Comparison of ENCODE assay signal across 1 cellular context in the genomic region with DNA sequence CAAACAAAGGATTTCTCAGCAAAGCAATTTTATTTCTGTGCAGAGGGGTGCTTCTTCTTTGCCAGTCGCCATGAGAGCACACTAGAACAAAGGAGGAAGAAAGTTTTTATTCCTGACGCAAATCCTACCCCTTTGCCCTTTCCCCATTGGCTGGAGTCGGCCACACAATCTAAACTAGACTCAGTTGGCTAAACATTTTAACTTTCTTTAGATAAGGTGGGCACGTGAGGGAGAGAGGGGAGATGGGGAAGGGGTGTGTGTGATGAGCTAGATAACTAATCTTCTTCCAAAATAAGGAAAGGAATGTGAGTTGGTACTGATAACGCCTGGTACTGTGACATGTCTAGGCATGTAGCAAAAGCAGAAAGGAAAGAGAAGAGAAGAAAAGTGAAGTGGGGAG.
TF ChIP-seq lines count a peak whose summit lies in the region.

No MANE protein-coding gene starts in this region.

TF ChIP-seq in H1, 55 proteins besides CTCF, POLR2A, EP300 and RAD21:
- TF ChIP-seq NRF1 (IDR thresholded peaks at IDR 0.05; ENCODE audit: low read depth, low read length) (no peak), RNF2 (IDR thresholded peaks at IDR 0.05; ENCODE audit: borderline replicate concordance, low read depth, low read length, missing control alignments, poor library complexity, severe bottlenecking) (no peak), RBBP5 (IDR thresholded peaks at IDR 0.05; ENCODE audit: borderline replicate concordance, low read depth, low read length) (no peak), GABPA (IDR thresholded peaks at IDR 0.05; ENCODE audit: borderline replicate concordance, insufficient read depth, low read length) (no peak), MAFK (IDR thresholded peaks at IDR 0.05; ENCODE audit: low read depth, low read length) (no peak), PHF8 (conservative IDR thresholded peaks at IDR 0.05; ENCODE audit: low read depth, low read length) (no peak), FOSL1 (IDR thresholded peaks at IDR 0.05; ENCODE audit: insufficient read depth, low read depth, low read length) (no peak), SP1 (IDR thresholded peaks at IDR 0.05; ENCODE audit: low read depth, low read length) (no peak), SP2 (IDR thresholded peaks at IDR 0.05; ENCODE audit: low read length) (no peak), KDM1A (IDR thresholded peaks at IDR 0.05; ENCODE audit: borderline replicate concordance, low read length) (no peak), TBP (IDR thresholded peaks at IDR 0.05; ENCODE audit: low read depth, low read length) (no peak), EZH2 (IDR thresholded peaks at IDR 0.05; ENCODE audit: low read depth, low read length, severe bottlenecking) (no peak), MAX (IDR thresholded peaks at IDR 0.05) (no peak)
- TF ChIP-seq, protein P1, sequence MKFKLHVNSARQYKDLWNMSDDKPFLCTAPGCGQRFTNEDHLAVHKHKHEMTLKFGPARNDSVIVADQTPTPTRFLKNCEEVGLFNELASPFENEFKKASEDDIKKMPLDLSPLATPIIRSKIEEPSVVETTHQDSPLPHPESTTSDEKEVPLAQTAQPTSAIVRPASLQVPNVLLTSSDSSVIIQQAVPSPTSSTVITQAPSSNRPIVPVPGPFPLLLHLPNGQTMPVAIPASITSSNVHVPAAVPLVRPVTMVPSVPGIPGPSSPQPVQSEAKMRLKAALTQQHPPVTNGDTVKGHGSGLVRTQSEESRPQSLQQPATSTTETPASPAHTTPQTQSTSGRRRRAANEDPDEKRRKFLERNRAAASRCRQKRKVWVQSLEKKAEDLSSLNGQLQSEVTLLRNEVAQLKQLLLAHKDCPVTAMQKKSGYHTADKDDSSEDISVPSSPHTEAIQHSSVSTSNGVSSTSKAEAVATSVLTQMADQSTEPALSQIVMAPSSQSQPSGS (IDR thresholded peaks at IDR 0.05; ENCODE audit: low read length), result no peak
